In genomic region chr22:43861529-43861928, GRCh38 we compare ENCODE assay signal across 1 cellular context.
TF ChIP-seq lines count a peak whose summit lies in the region.

No MANE protein-coding gene starts in this region.

TF ChIP-seq in H1, 55 proteins besides CTCF, POLR2A, EP300 and RAD21:
- TF ChIP-seq CEBPB (IDR thresholded peaks at IDR 0.05; ENCODE audit: low read depth, low read length): no peak
- no peak for TF ChIP-seq SRF (IDR thresholded peaks at IDR 0.05; ENCODE audit: low read depth, low read length)
- TF ChIP-seq ASH2L (IDR thresholded peaks at IDR 0.05; ENCODE audit: low read length): peak; percentile 51
- no peak for TF ChIP-seq RFX5 (IDR thresholded peaks at IDR 0.05; ENCODE audit: borderline replicate concordance, low read depth, low read length)
- TF ChIP-seq KDM1A (IDR thresholded peaks at IDR 0.05; ENCODE audit: borderline replicate concordance, low read length): peak; percentile 93
- TF ChIP-seq SP2 (IDR thresholded peaks at IDR 0.05; ENCODE audit: low read length): no peak
- TF ChIP-seq HDAC2 (IDR thresholded peaks at IDR 0.05; ENCODE audit: borderline replicate concordance in 1 of 2, low read depth in 2 of 2, low read length in 2 of 2): peak in 1 of 2 experiments; percentile 69; a peak in 2 of 4 replicates
